Comparison of ENCODE assay signal across 21 cellular contexts in genomic region chr2:199160081-199160480, GRCh38.
"Had no signal": no experiment of that assay in that cellular context is flagged by ENCODE, and none has a peak within 500 bp of the region (broad histone marks: within the 10 kb centered on the region; RNA-seq: fewer than 3 reads in every experiment).

No MANE protein-coding gene starts in this region.

- ATAC-seq: activated naive CD4-positive, alpha-beta T cell treated with anti-CD3 and anti-CD28 coated beads, Interleukin-2, amount 50 U/mL, for 72 hours; activated T-cell treated with anti-CD3 and anti-CD28 coated beads, Interleukin-2, amount 50 U/mL, for 72 hours; body of pancreas; sciatic nerve; stimulated activated naive CD8-positive, alpha-beta T cell treated with anti-CD3 and anti-CD28 coated beads, Interleukin-15, amount 100 ng/mL, for 72 hours had no signal

- H3K4me1 ChIP-seq: body of pancreas, colonic mucosa, esophagus squamous epithelium, gastrocnemius medialis, upper lobe of left lung had no signal

- H3K4me2 ChIP-seq: neural progenitor cell had no signal

- H2AFZ ChIP-seq: neural progenitor cell had no signal

- H3K4me3 ChIP-seq: body of pancreas, colonic mucosa, esophagus squamous epithelium, gastrocnemius medialis, lung, neural progenitor cell, ovary, upper lobe of left lung had no signal

- DNase-seq: activated B cell treated with CpG ODN at 0.5 μM for 24 hours; activated CD4-positive, alpha-beta T cell treated with anti-CD3 and anti-CD28 coated beads, Interleukin-2, amount 10 ng/mL, durations not matched to agents 7 days and 5 days; activated CD8-positive, alpha-beta memory T cell treated with anti-CD3 and anti-CD28 coated beads, Interleukin-2, amount 50 U/mL, for 48 hours; activated gamma-delta T cell; activated T-cell treated with anti-CD3 and anti-CD28 coated beads, Interleukin-2, amount 50 U/mL, for 72 hours; amniotic stem cell; body of pancreas; central memory CD4-positive, alpha-beta T cell; colonic mucosa; esophagus squamous epithelium; gastrocnemius medialis; islet precursor cell; naive B cell; stimulated activated CD4-positive, alpha-beta T cell treated with anti-CD3 and anti-CD28 coated beads, Interleukin-1b, Interleukin-23, amount 100 ng/mL, for 48 hours; stimulated activated naive CD8-positive, alpha-beta T cell treated with anti-CD3 and anti-CD28 coated beads, Interleukin-15, amount 100 ng/mL, for 72 hours; upper lobe of left lung had no signal

- H3K27ac ChIP-seq: body of pancreas, colonic mucosa, esophagus squamous epithelium, gastrocnemius medialis, neural progenitor cell, ovary, upper lobe of left lung had no signal

- H3K9ac ChIP-seq: neural progenitor cell had no signal

- H3K27me3 ChIP-seq: body of pancreas, colonic mucosa, esophagus squamous epithelium, gastrocnemius medialis, neural progenitor cell, ovary, upper lobe of left lung had no signal

- H3K9me3 ChIP-seq: body of pancreas, colonic mucosa, esophagus squamous epithelium, gastrocnemius medialis, ovary had no signal

- H3K36me3 ChIP-seq: colonic mucosa, esophagus squamous epithelium, gastrocnemius medialis, neural progenitor cell, ovary, upper lobe of left lung had no signal
